11 cellular contexts compared by ENCODE assay signal in genomic region chr2:236533343-236533742, GRCh38.
"Had no signal": no experiment of that assay in that cellular context is flagged by ENCODE, and none has a peak within 500 bp of the region (broad histone marks: within the 10 kb centered on the region; RNA-seq: fewer than 3 reads in every experiment).

No MANE protein-coding gene starts in this region.

- ATAC-seq: GM23338, HCT116 had no signal

- H3K4me1 ChIP-seq: HAP-1 had no signal

- H3K9me3 Mint-ChIP-seq: GM23338, H9 had no signal

- FAIRE-seq: H1, H54 had no signal

- H3K9ac ChIP-seq: GM23248 had no signal

- DNase-seq: GM23248, GOT3, H7, H9, HCEC 1CT, HFFc6 had no signal

- H2AFZ ChIP-seq: GM23248, GM23338 had no signal

- H3K4me1 Mint-ChIP-seq: GM23338 had no signal

- H3K4me3 Mint-ChIP-seq: GM23338, H9, HFFc6 had no signal

- H3K36me3 ChIP-seq: HAP-1 had no signal

- H3K4me3 ChIP-seq: GM23248, GM23338, HAP-1 had no signal

- H3K27ac Mint-ChIP-seq: GM23338, H9, HFFc6 had no signal

- H3K4me2 ChIP-seq: GM23338 had no signal

- H3K9me3 ChIP-seq: HAP-1 had no signal

- H3K27ac ChIP-seq: GM23248 had no signal
